In genomic region chr1:241444836-241445235, GRCh38 we compare ENCODE assay signal across 23 cellular contexts.
"Had no signal": no experiment of that assay in that cellular context is flagged by ENCODE, and none has a peak within 500 bp of the region (broad histone marks: within the 10 kb centered on the region; RNA-seq: fewer than 3 reads in every experiment).

No MANE protein-coding gene starts in this region.

- H3K79me2 ChIP-seq: parathyroid adenoma had no signal

- H3K9me3 ChIP-seq: ovary, psoas muscle, right lobe of liver, sigmoid colon, stomach, thoracic aorta, thyroid gland, tibial nerve, uterus had no signal

- H3K4me3 ChIP-seq: neural progenitor cell, ovary, psoas muscle, right lobe of liver, sigmoid colon, stomach, thoracic aorta, thyroid gland, tibial nerve, uterus had no signal

- H3K4me2 ChIP-seq: neural progenitor cell had no signal

- ATAC-seq: naive thymus-derived CD4-positive, alpha-beta T cell; natural killer cell; psoas muscle; right cardiac atrium; right lobe of liver; stimulated activated naive B cell treated with anti-CD40 and anti-IgM and Interleukin-4, amounts not matched to agents 10 μg/mL and 1 μg/mL and 100 μg/mL, for 72 hours had no signal

- H3K27me3 ChIP-seq: neural progenitor cell, ovary, right lobe of liver, sigmoid colon, stomach, thyroid gland, tibial nerve, uterus had no signal

- H3K27ac ChIP-seq: neural progenitor cell, ovary, parathyroid adenoma, psoas muscle, right lobe of liver, sigmoid colon, stomach, thoracic aorta, thyroid gland, tibial nerve, uterus had no signal

- H2AFZ ChIP-seq: neural progenitor cell, parathyroid adenoma had no signal

- H3K36me3 ChIP-seq: neural progenitor cell, ovary, right lobe of liver, sigmoid colon, stomach, thoracic aorta, thyroid gland, tibial nerve, uterus had no signal

- H3K4me1 ChIP-seq: neural progenitor cell, parathyroid adenoma, psoas muscle, right lobe of liver, sigmoid colon, stomach, thyroid gland, tibial nerve, uterus had no signal

- H3K9ac ChIP-seq: neural progenitor cell, parathyroid adenoma had no signal

- DNase-seq: naive thymus-derived CD4-positive, alpha-beta T cell; natural killer cell; occipital lobe; ovary; posterior cingulate gyrus; psoas muscle; right cardiac atrium; right lobe of liver; sigmoid colon; small intestine; stimulated activated CD4-positive, alpha-beta T cell treated with anti-CD3 and anti-CD28 coated beads, Interleukin-15, amount 100 ng/mL, for 24 hours; stimulated activated CD4-positive, alpha-beta T cell treated with anti-CD3 and anti-CD28 coated beads, Interleukin-2, amount 100 ng/mL, for 24 hours; stimulated activated CD4-positive, alpha-beta T cell treated with anti-CD3 and anti-CD28 coated beads, Interleukin-2, amount 100 ng/mL, for 48 hours; stimulated activated CD4-positive, alpha-beta T cell treated with anti-CD3 and anti-CD28 coated beads, Interleukin-4, amount 100 ng/mL, for 24 hours; stimulated activated naive B cell treated with anti-CD40 and anti-IgM and Interleukin-4, amounts not matched to agents 10 μg/mL and 1 μg/mL and 100 μg/mL, for 72 hours; stimulated activated naive CD4-positive, alpha-beta T cell treated with Interleukin-2 at 50 U/mL for 16 hours; stomach; thyroid gland; uterus had no signal
